Comparison of ENCODE assay signal across 27 cellular contexts in the genomic region with DNA sequence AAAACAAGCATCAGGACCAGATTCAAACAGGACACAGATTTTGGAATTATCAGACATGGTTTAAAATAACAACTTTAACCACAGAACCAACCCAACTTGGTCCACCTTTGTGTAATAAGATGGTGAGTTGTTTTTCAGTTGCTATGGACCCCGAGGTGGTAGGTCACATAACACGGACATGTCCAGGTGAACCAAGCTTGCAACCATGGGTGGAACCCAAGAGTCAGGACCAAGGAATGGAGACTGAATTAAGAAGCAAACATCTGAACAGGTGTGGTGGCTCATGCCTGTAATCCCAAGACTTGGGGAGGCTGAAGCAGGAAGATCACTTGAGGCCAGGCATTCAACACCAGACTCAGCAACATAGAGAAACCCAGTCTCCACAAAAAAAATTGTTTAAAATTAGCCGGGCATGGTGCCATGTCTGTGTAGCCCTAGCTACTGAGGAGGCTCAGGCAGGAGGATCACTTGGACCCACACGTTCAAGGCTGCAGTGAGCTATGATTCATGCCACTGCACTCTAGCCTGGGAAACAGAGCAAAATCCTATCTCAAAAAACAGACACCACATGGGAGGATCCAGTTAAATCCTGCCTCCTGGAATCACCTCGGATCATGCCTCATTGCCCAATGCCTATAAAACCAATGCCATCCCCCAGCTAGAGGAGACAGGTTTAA. TPM values are rescaled to one million over a fixed set of nuclear protein-coding genes. Genes with fewer than 3 reads are reported as not detected.
DNase-seq lines count a peak whose midpoint lies in the region; ATAC-seq and TF ChIP-seq lines count a peak whose summit lies in the region.
"Had no signal": no experiment of that assay in that cellular context is flagged by ENCODE, and none has a peak within 500 bp of the region (broad histone marks: within the 10 kb centered on the region; RNA-seq: fewer than 3 reads in every experiment).

No MANE protein-coding gene starts in this region.

- H3K36me3 Mint-ChIP-seq in natural killer cell (peaks cover 21% of the 10 kb centered on the region), memory B cell (peaks cover 28% of the 10 kb centered on the region)
- peaks cover 8% of the 10 kb centered on the region for H3K36me3 Mint-ChIP-seq in natural killer cell treated with Interleukin-12 subunit alpha and Interleukin-12 subunit beta and Interleukin-15 and Interleukin-18, amount 100 ng/mL, for 72 hours
- H3K36me3 Mint-ChIP-seq in activated T-helper 17 cell treated with anti-CD3 and anti-CD28 coated beads, Interleukin-2, amount 50 U/mL, for 72 hours (ENCODE audit: low read depth), result peaks cover 17% of the 10 kb centered on the region

- H3K27ac Mint-ChIP-seq in natural killer cell, result peak overlapping the region; percentile 59 to 76
- no peak overlapping the region for H3K27ac Mint-ChIP-seq in natural killer cell treated with Interleukin-12 subunit alpha and Interleukin-12 subunit beta and Interleukin-15 and Interleukin-18, amount 100 ng/mL, for 72 hours
- peak overlapping the region; percentile 27 for H3K27ac Mint-ChIP-seq in activated T-helper 17 cell treated with anti-CD3 and anti-CD28 coated beads, Interleukin-2, amount 50 U/mL, for 72 hours
- peak overlapping the region; percentile 73 for H3K27ac Mint-ChIP-seq in memory B cell
- H3K27ac Mint-ChIP-seq: activated CD4-positive, alpha-beta T cell treated with anti-CD3 and anti-CD28 coated beads for 36 hours; brain; T-helper 1 cell treated with Interleukin-12 subunit alpha and Interleukin-12 subunit beta and Interleukin-4 antibody, amounts not matched to agents 30 μg/mL and 1 μg/mL, for 36 hours had no signal

- peaks cover 60 to 61% of the 10 kb centered on the region in 2 donors for H3K4me1 Mint-ChIP-seq in natural killer cell
- H3K4me1 Mint-ChIP-seq in natural killer cell treated with Interleukin-12 subunit alpha and Interleukin-12 subunit beta and Interleukin-15 and Interleukin-18, amount 100 ng/mL, for 72 hours (ENCODE audit: low read depth in 2 of 2), result peaks cover 37 to 54% of the 10 kb centered on the region in 2 donors
- H3K4me1 Mint-ChIP-seq in activated T-helper 17 cell treated with anti-CD3 and anti-CD28 coated beads, Interleukin-2, amount 50 U/mL, for 72 hours, result peaks cover 38% of the 10 kb centered on the region
- H3K4me1 Mint-ChIP-seq in memory B cell, result peaks cover 29% of the 10 kb centered on the region

- DNase-seq in natural killer cell (no peak), memory B cell (ENCODE audit: low spot score in 2 of 2) (no peak), NCI-H1436 (lab: John Stamatoyannopoulos, UW) (no peak), sciatic nerve (ENCODE audit: low spot score) (no peak), GDM1 (lab: John Stamatoyannopoulos, UW) (no peak)
- no peak for DNase-seq in natural killer cell treated with Interleukin-12 subunit alpha and Interleukin-12 subunit beta and Interleukin-15 and Interleukin-18, amount 100 ng/mL, for 72 hours (ENCODE audit: low spot score)
- DNase-seq: activated CD4-positive, alpha-beta T cell treated with anti-CD3 and anti-CD28 coated beads for 36 hours; activated gamma-delta T cell treated with Interleukin-2 at 50 U/mL for 16 hours; activated T-cell treated with anti-CD3 and anti-CD28 coated beads for 4 hours; adrenal gland; COR-L47; DMS79; GF-D8; glutamatergic neuron; H7; NCI-H1092 treated with DMSO at 0.1 percent for 48 hours; NCI-H1930; NCI-H526; Peyer's patch; stimulated activated CD4-positive, alpha-beta T cell treated with anti-CD3 and anti-CD28 coated beads, Interleukin-15, amount 100 ng/mL, for 24 hours; stimulated activated naive CD8-positive, alpha-beta T cell treated with anti-CD3 and anti-CD28 coated beads, Interleukin-15, Interleukin-2, amounts not matched to agents 100 U/mL and 50 U/mL, for 24 hours; thyroid gland had no signal

- TF ChIP-seq CTCF in natural killer cell (IDR thresholded peaks at IDR 0.05), result no peak

- H3K4me3 Mint-ChIP-seq in natural killer cell (no peak overlapping the region), memory B cell (no peak overlapping the region)
- H3K4me3 Mint-ChIP-seq in natural killer cell treated with Interleukin-12 subunit alpha and Interleukin-12 subunit beta and Interleukin-15 and Interleukin-18, amount 100 ng/mL, for 72 hours, result no peak overlapping the region
- no peak overlapping the region for H3K4me3 Mint-ChIP-seq in activated T-helper 17 cell treated with anti-CD3 and anti-CD28 coated beads, Interleukin-2, amount 50 U/mL, for 72 hours
- H3K4me3 Mint-ChIP-seq: activated CD4-positive, alpha-beta T cell treated with anti-CD3 and anti-CD28 coated beads for 36 hours; brain; T-helper 1 cell treated with Interleukin-12 subunit alpha and Interleukin-12 subunit beta and Interleukin-4 antibody, amounts not matched to agents 30 μg/mL and 1 μg/mL, for 36 hours had no signal

- H3K9me3 Mint-ChIP-seq in natural killer cell (peaks cover 2 to 8% of the 10 kb centered on the region in 2 donors), memory B cell (peaks cover 8% of the 10 kb centered on the region)
- peaks cover 5% of the 10 kb centered on the region for H3K9me3 Mint-ChIP-seq in natural killer cell treated with Interleukin-12 subunit alpha and Interleukin-12 subunit beta and Interleukin-15 and Interleukin-18, amount 100 ng/mL, for 72 hours
- peaks cover 6% of the 10 kb centered on the region for H3K9me3 Mint-ChIP-seq in activated T-helper 17 cell treated with anti-CD3 and anti-CD28 coated beads, Interleukin-2, amount 50 U/mL, for 72 hours

- intact Hi-C loops in natural killer cell (cut with micrococcal nuclease) (loop anchor here (10.0 kb wide), 1 partner anchor 108 kb away; no protein-coding TSS in a partner anchor), sciatic nerve (cut with DNase I) (no loop called here)

- ATAC-seq in natural killer cell (no peak), memory B cell (ENCODE audit: low read depth) (no peak), sciatic nerve (no peak), GM18873 (IDR thresholded peaks at IDR 0.05; ENCODE audit: low FRiP score, unreplicated experiment) (no peak)
- ATAC-seq in natural killer cell treated with Interleukin-12 subunit alpha and Interleukin-12 subunit beta and Interleukin-15 and Interleukin-18, amount 100 ng/mL, for 72 hours, result no peak
- no peak for ATAC-seq in activated T-helper 17 cell treated with anti-CD3 and anti-CD28 coated beads, Interleukin-2, amount 50 U/mL, for 72 hours (replicated peaks)
- ATAC-seq: activated CD4-positive, alpha-beta T cell treated with anti-CD3 and anti-CD28 coated beads for 36 hours; stimulated activated naive CD8-positive, alpha-beta T cell treated with anti-CD3 and anti-CD28 coated beads, Interleukin-15, Interleukin-2, amounts not matched to agents 100 U/mL and 50 U/mL, for 24 hours had no signal

- no peaks in the 10 kb centered on the region for H3K27me3 Mint-ChIP-seq in natural killer cell (ENCODE audit: low read depth in 2 of 2)
- no peaks in the 10 kb centered on the region for H3K27me3 Mint-ChIP-seq in natural killer cell treated with Interleukin-12 subunit alpha and Interleukin-12 subunit beta and Interleukin-15 and Interleukin-18, amount 100 ng/mL, for 72 hours
- H3K27me3 Mint-ChIP-seq in activated T-helper 17 cell treated with anti-CD3 and anti-CD28 coated beads, Interleukin-2, amount 50 U/mL, for 72 hours, result no peaks in the 10 kb centered on the region
- no peaks in the 10 kb centered on the region for H3K27me3 Mint-ChIP-seq in memory B cell
- H3K27me3 Mint-ChIP-seq: activated CD4-positive, alpha-beta T cell treated with anti-CD3 and anti-CD28 coated beads for 36 hours; brain; IgD-negative memory B cell had no signal

RNA-seq across cellular contexts. Expression of a gene that starts 10.6 kb away (rescaled TPM):
- total RNA-seq in natural killer cell, result 100 to 1,000 TPM; 135 to 156 (median 140) TPM
- 100 to 1,000 TPM; 123 to 143 TPM for total RNA-seq in natural killer cell treated with Interleukin-12 subunit alpha and Interleukin-12 subunit beta and Interleukin-15 and Interleukin-18, amount 100 ng/mL, for 72 hours
- total RNA-seq in activated T-helper 17 cell treated with anti-CD3 and anti-CD28 coated beads, Interleukin-2, amount 50 U/mL, for 72 hours, result 100 to 1,000 TPM in 1 of 2 donors, 10 to 100 TPM in 1; 83.5 to 117 TPM
- total RNA-seq in sciatic nerve, result 61.7 TPM

RNA-seq across cellular contexts. Expression of a gene that starts 57.1 kb away (rescaled TPM):
- 10 to 100 TPM in 1 of 3 donors, 1 to 10 TPM in 2; 7.9 to 18.3 (median 8.6) TPM for total RNA-seq in natural killer cell
- 10 to 100 TPM; 15.6 to 19.6 TPM for total RNA-seq in natural killer cell treated with Interleukin-12 subunit alpha and Interleukin-12 subunit beta and Interleukin-15 and Interleukin-18, amount 100 ng/mL, for 72 hours
- total RNA-seq in activated T-helper 17 cell treated with anti-CD3 and anti-CD28 coated beads, Interleukin-2, amount 50 U/mL, for 72 hours, result 10 to 100 TPM; 23.4 to 38.1 TPM
- 32.1 TPM for total RNA-seq in sciatic nerve

Comparison
In these comparisons a context has a peak if more than half of its experiments do, and no peak if none do; other contexts are left out.
1. H3K27ac Mint-ChIP-seq: peak in natural killer cell (2 of 2), activated T-helper 17 cell treated with anti-CD3 and anti-CD28 coated beads, Interleukin-2, amount 50 U/mL, for 72 hours (single experiment) and memory B cell (single experiment); none in natural killer cell treated with Interleukin-12 subunit alpha and Interleukin-12 subunit beta and Interleukin-15 and Interleukin-18, amount 100 ng/mL, for 72 hours (0 of 2).